Comparison of ENCODE assay signal across 2 cellular contexts in genomic region chr19:8322638-8322997, GRCh38.
TF ChIP-seq lines count a peak whose summit lies in the region.

No MANE protein-coding gene starts in this region.

TF ChIP-seq in SK-N-SH, 30 proteins besides CTCF, POLR2A, EP300 and RAD21 (continued from another document):
- TF ChIP-seq ZBTB33 (IDR thresholded peaks at IDR 0.05; ENCODE audit: borderline replicate concordance, low read depth) (no peak), NRF1 (IDR thresholded peaks at IDR 0.05; ENCODE audit: low read depth, low read length) (no peak), CHD2 (IDR thresholded peaks at IDR 0.05; ENCODE audit: low read length, partially characterized antibody) (no peak), USF2 (IDR thresholded peaks at IDR 0.05; ENCODE audit: borderline replicate concordance, low read depth, low read length) (no peak), TCF12 (IDR thresholded peaks at IDR 0.05) (no peak)

TF ChIP-seq in SK-N-SH treated with all-trans-retinoic acid at 6 μM for 48 hours, 23 proteins besides CTCF, POLR2A, EP300 and RAD21 (continued from another document):
- TF ChIP-seq TSHZ2 (CRISPR knock-in tag; IDR thresholded peaks at IDR 0.05) (no peak), ARNTL (CRISPR knock-in tag; IDR thresholded peaks at IDR 0.05; ENCODE audit: borderline replicate concordance, low read depth) (no peak), OSR1 (CRISPR knock-in tag; IDR thresholded peaks at IDR 0.05) (no peak), PATZ1 (CRISPR knock-in tag; IDR thresholded peaks at IDR 0.05; ENCODE audit: borderline replicate concordance) (no peak), ISL1 (CRISPR knock-in tag; IDR thresholded peaks at IDR 0.05) (no peak), ZNF565 (CRISPR knock-in tag; conservative IDR thresholded peaks at IDR 0.05; ENCODE audit: low read depth) (no peak), ZNF70 (CRISPR knock-in tag; IDR thresholded peaks at IDR 0.05) (no peak)
